ENCODE assay signal across 22 cellular contexts in genomic region chr1:182450087-182450486, GRCh38. TPM values are rescaled to one million over a fixed set of nuclear protein-coding genes. Genes with fewer than 3 reads are reported as not detected.
"Had no signal": no experiment of that assay in that cellular context is flagged by ENCODE, and none has a peak within 500 bp of the region (broad histone marks: within the 10 kb centered on the region; RNA-seq: fewer than 3 reads in every experiment).

Gene RGSL1, plus strand, starts transcription at chr1:182450146. Its CDS starts 20 bp downstream, at chr1:182450166.

- H3K36me3 ChIP-seq: MG63, SJSA1 had no signal

- DNase-seq: IMR-90, Karpas-422, KG1, MG63, NCI-H1092, NCI-H1105 treated with DMSO at 0.1 percent for 48 hours, NCI-H1417 treated with DMSO at 0.1 percent for 48 hours, NCI-H146, NCI-H1694 treated with DMSO at 0.1 percent for 48 hours, NCI-H1930, NCI-H2081, NCI-H2107, NCI-H2227 treated with DMSO at 0.1 percent for 48 hours, NCI-H524, NCI-H526 treated with DMSO at 0.1 percent for 48 hours, NCI-H774, Right ventricle myocardium superior, RPMI8226, SIG-M5 had no signal

- H3K27me3 ChIP-seq: SJSA1 had no signal

- H3K9me3 ChIP-seq: MG63, SJSA1 had no signal

- H3K4me1 ChIP-seq: SJSA1 had no signal

- H3K27ac ChIP-seq: SJSA1, SK-N-MC had no signal

- ATAC-seq: HepG2 had no signal

- H3K4me3 ChIP-seq: MG63, SJSA1, SK-N-MC had no signal

RNA-seq across cellular contexts. Expression of gene RGSL1, which starts in this region (rescaled TPM):
- total RNA-seq: HepG2, IMR-90, Right ventricle myocardium superior, SJSA1 had no signal
- polyA plus RNA-seq: HepG2, IMR-90 had no signal
